ENCODE assay signal across 1 cellular context in the genomic region with DNA sequence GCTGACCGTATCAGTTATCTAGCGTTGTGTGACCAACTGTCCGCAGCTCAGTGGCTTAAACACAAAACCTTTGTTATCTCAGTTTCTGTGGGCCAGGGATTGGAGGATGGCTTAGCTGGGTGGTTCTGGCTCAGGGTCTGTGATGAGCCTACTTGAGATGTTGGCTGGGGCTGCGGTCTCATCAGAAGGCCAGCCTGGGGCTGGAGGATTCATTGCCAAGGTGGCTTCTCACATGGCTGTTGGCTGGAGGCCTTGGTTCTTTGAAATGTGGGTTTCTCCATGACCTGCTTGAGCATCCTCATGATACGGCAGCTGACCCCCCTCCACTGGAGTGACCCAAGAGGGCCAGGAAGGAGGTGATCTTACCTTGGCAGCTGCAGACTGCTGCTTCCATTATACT.
TF ChIP-seq lines count a peak whose summit lies in the region.

No MANE protein-coding gene starts in this region.

TF ChIP-seq in H1, 55 proteins besides CTCF, POLR2A, EP300 and RAD21:
- TF ChIP-seq POLR2AphosphoS5 (IDR thresholded peaks at IDR 0.05; ENCODE audit: low read depth, low read length) (no peak), TBP (IDR thresholded peaks at IDR 0.05; ENCODE audit: low read depth, low read length) (no peak), POU5F1 (IDR thresholded peaks at IDR 0.05; ENCODE audit: low read depth, low read length) (no peak), CHD1 (IDR thresholded peaks at IDR 0.05; ENCODE audit: low read depth, low read length) (no peak), TAF1 (IDR thresholded peaks at IDR 0.05; ENCODE audit: low read depth, low read length) (no peak), ZNF274 (IDR thresholded peaks at IDR 0.05; ENCODE audit: borderline replicate concordance, extremely low read depth, low read length) (no peak), HDAC6 (IDR thresholded peaks at IDR 0.05; ENCODE audit: low read depth, low read length) (no peak), SAP30 (IDR thresholded peaks at IDR 0.05; ENCODE audit: insufficient read depth, insufficient replicate concordance, low read length) (no peak)
- TF ChIP-seq, protein P1, sequence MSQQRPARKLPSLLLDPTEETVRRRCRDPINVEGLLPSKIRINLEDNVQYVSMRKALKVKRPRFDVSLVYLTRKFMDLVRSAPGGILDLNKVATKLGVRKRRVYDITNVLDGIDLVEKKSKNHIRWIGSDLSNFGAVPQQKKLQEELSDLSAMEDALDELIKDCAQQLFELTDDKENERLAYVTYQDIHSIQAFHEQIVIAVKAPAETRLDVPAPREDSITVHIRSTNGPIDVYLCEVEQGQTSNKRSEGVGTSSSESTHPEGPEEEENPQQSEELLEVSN (IDR thresholded peaks at IDR 0.05), result no peak
